8 cellular contexts compared by ENCODE assay signal in genomic region chr1:42845866-42846256, GRCh38. TPM values are rescaled to one million over a fixed set of nuclear protein-coding genes. Genes with fewer than 3 reads are reported as not detected.
DNase-seq lines count a peak whose midpoint lies in the region; ATAC-seq and TF ChIP-seq lines count a peak whose summit lies in the region.

No MANE protein-coding gene starts in this region.

- DNase-seq in DMS 273 (lab: John Stamatoyannopoulos, UW; ENCODE audit: unreplicated experiment), result peak; percentile 70
- no peak for DNase-seq in DMS 273 treated with DMSO at 0.1 percent for 48 hours (lab: John Stamatoyannopoulos, UW)
- DNase-seq in ascending aorta (ENCODE audit: low spot score in 2 of 2), result no peak
- DNase-seq in transverse colon, result no peak
- DNase-seq in activated effector memory CD4-positive, alpha-beta T cell treated with Interleukin-2 at 50 U/mL for 16 hours, result no peak
- no peak for DNase-seq in A172 (ENCODE audit: low spot score)

- TF ChIP-seq POLR2A in transverse colon (IDR thresholded peaks at IDR 0.05), result no peak

- in situ Hi-C loops in transverse colon (cut with MboI; ENCODE audit: low pct_ligation_motif_present in 1 of 4, low pct_unique_long_range_greater_than_20kb in 1 of 4, low sequenced_read_pairs in 3 of 4), result no loop called here

- TF ChIP-seq CTCF in ascending aorta (IDR thresholded peaks at IDR 0.05) (no peak), liver (IDR thresholded peaks at IDR 0.05; ENCODE audit: low read depth, low read length, missing input control) (no peak), transverse colon (IDR thresholded peaks at IDR 0.05) (no peak)

- 10% methylated on average over 10 of the region's 10 CpGs for WGBS in liver
- 11 to 23% methylated on average over 7 to 10 of the region's 10 CpGs for WGBS in transverse colon (ENCODE audit: low coverage in 1 of 2), 2 donors

- TF ChIP-seq EP300 in transverse colon (IDR thresholded peaks at IDR 0.05; ENCODE audit: low read depth), result no peak

- no peak for TF ChIP-seq RAD21 in liver (IDR thresholded peaks at IDR 0.05)

- H3K4me3 ChIP-seq in ascending aorta (peak overlapping the region; percentile 81 to 82), liver (ENCODE audit: low read depth in 1 of 3, low read length in 3 of 3) (peak overlapping the region; percentile 66 to 82 (median 71)), transverse colon (peak overlapping the region; percentile 7 to 86 (median 66))

- H3K9me3 ChIP-seq in ascending aorta, result no peaks in the 10 kb centered on the region
- no peaks in the 10 kb centered on the region for H3K9me3 ChIP-seq in liver (ENCODE audit: control insufficient read depth in 4 of 4, low read length in 3 of 4)
- H3K9me3 ChIP-seq in transverse colon, result no peaks in the 10 kb centered on the region

- peak overlapping the region; percentile 40 to 52 for H3K27ac ChIP-seq in ascending aorta
- no peak overlapping the region for H3K27ac ChIP-seq in liver (ENCODE audit: low read depth in 1 of 2, low read length in 2 of 2)
- H3K27ac ChIP-seq in transverse colon, result peak overlapping the region in 3 of 4 donors; percentile 33 to 82 (median 46)

- peaks cover 7 to 19% of the 10 kb centered on the region in 2 donors for H3K36me3 ChIP-seq in ascending aorta
- peaks cover 2 to 18% (median 15%) of the 10 kb centered on the region in 4 donors for H3K36me3 ChIP-seq in liver (ENCODE audit: control insufficient read depth in 4 of 4, insufficient read depth in 3 of 4, low read depth in 1 of 4, low read length in 3 of 4)
- peaks cover 0 to 2% (median 0%) of the 10 kb centered on the region in 4 donors for H3K36me3 ChIP-seq in transverse colon

- intact Hi-C loops in ascending aorta (cut with DNase I), result loop anchor here (1.0 to 10.0 kb wide), 9 partner anchors 29 to 509 kb away; partner anchors contain the start of genes C1orf50, CDC20, CFAP57 and EBNA1BP2
- intact Hi-C loops in transverse colon (cut with DNase I; ENCODE audit: low total_unique reads), result loop anchor here (10.0 kb wide), 1 partner anchor 71 kb away; no protein-coding TSS in a partner anchor

- H3K4me1 ChIP-seq in ascending aorta (peaks cover 0 to 14% of the 10 kb centered on the region in 2 donors), liver (ENCODE audit: control insufficient read depth in 4 of 4, insufficient read depth in 4 of 4, low read length in 3 of 4) (peaks cover 0 to 20% (median 17%) of the 10 kb centered on the region in 4 donors), transverse colon (peaks cover 10 to 19% (median 13%) of the 10 kb centered on the region in 4 donors)

- ATAC-seq in HG03103 (IDR thresholded peaks at IDR 0.05; ENCODE audit: low read depth, unreplicated experiment), result peak; percentile 9

- H3K9ac ChIP-seq in liver (ENCODE audit: low read depth in 1 of 2, low read length in 2 of 2), result peak overlapping the region in 1 of 2 donors; percentile 21

- H3K27me3 ChIP-seq in ascending aorta (no peaks in the 10 kb centered on the region), liver (ENCODE audit: control insufficient read depth in 4 of 4, insufficient read depth in 4 of 4, low read length in 3 of 4) (no peaks in the 10 kb centered on the region), transverse colon (no peaks in the 10 kb centered on the region)

TF ChIP-seq in liver, 16 proteins besides CTCF, POLR2A, EP300 and RAD21:
- TF ChIP-seq GABPA (IDR thresholded peaks at IDR 0.05 in 1 of 2, conservative IDR thresholded peaks at IDR 0.05 in 1 of 2) (no peak), FOXA2 (IDR thresholded peaks at IDR 0.05) (no peak), ZBTB33 (IDR thresholded peaks at IDR 0.05) (no peak), TAF1 (conservative IDR thresholded peaks at IDR 0.05) (no peak), NR2F2 (IDR thresholded peaks at IDR 0.05) (no peak), HNF4A (conservative IDR thresholded peaks at IDR 0.05) (no peak), MAX (IDR thresholded peaks at IDR 0.05) (no peak), SP1 (IDR thresholded peaks at IDR 0.05) (no peak), HNF4G (IDR thresholded peaks at IDR 0.05) (no peak), YY1 (IDR thresholded peaks at IDR 0.05) (no peak), FOXA1 (IDR thresholded peaks at IDR 0.05) (no peak), ATF3 (IDR thresholded peaks at IDR 0.05) (no peak), REST (IDR thresholded peaks at IDR 0.05) (no peak)

RNA-seq across cellular contexts. Expression of gene ZNF691, which starts 0.6 kb away (rescaled TPM):
- total RNA-seq in ascending aorta (14.7 TPM), liver (1 to 10 TPM; 2.7 to 8.9 TPM), transverse colon (10 to 100 TPM in 1 of 4 donors, 1 to 10 TPM in 2, under 1 TPM in 1; 1.00 to 11.3 (median 6.0) TPM)
- polyA plus RNA-seq in liver, result 1 to 10 TPM; 5.1 to 5.9 TPM
- total RNA-seq in A172 (2014; rRNA removed; shearing (Covaris generic)), result 4.4 and 9.1 TPM in 2 replicates

RNA-seq across cellular contexts. Expression of gene SVBP, which starts 28.7 kb away (rescaled TPM):
- 1.2 TPM for total RNA-seq in ascending aorta
- 10 to 100 TPM in 1 of 2 donors, 1 to 10 TPM in 1; 3.4 to 21.4 TPM for total RNA-seq in liver
- 10 to 100 TPM in 1 of 2 donors, 1 to 10 TPM in 1; 8.5 to 21.8 TPM for polyA plus RNA-seq in liver
- 10 to 100 TPM; 15.3 to 33.3 (median 17.6) TPM for total RNA-seq in transverse colon
- total RNA-seq in A172 (2014; rRNA removed; shearing (Covaris generic)), result 15.2 and 25.8 TPM in 2 replicates

RNA-seq across cellular contexts. Expression of gene ERMAP, which starts 28.9 kb away (rescaled TPM):
- 0.11 TPM for total RNA-seq in ascending aorta
- total RNA-seq in liver, result 10 to 100 TPM; 10.8 to 96.9 TPM
- 1 to 10 TPM; 3.9 to 7.2 TPM for polyA plus RNA-seq in liver
- 10 to 100 TPM; 12.5 to 30.7 (median 14.1) TPM for total RNA-seq in transverse colon
- total RNA-seq in A172 (2014; rRNA removed; shearing (Covaris generic)), result 6.2 and 7.8 TPM in 2 replicates

Comparison
In these comparisons a context has a peak if more than half of its experiments do, and no peak if none do; other contexts are left out.
1. H3K27ac ChIP-seq: peak in ascending aorta (2 of 2) and transverse colon (3 of 4); none in liver (0 of 2).
2. Peak in every context shown above with its lines, with median percentiles within 50 percentile points of each other: H3K4me3 ChIP-seq.